8 cellular contexts compared by ENCODE assay signal in the genomic region with DNA sequence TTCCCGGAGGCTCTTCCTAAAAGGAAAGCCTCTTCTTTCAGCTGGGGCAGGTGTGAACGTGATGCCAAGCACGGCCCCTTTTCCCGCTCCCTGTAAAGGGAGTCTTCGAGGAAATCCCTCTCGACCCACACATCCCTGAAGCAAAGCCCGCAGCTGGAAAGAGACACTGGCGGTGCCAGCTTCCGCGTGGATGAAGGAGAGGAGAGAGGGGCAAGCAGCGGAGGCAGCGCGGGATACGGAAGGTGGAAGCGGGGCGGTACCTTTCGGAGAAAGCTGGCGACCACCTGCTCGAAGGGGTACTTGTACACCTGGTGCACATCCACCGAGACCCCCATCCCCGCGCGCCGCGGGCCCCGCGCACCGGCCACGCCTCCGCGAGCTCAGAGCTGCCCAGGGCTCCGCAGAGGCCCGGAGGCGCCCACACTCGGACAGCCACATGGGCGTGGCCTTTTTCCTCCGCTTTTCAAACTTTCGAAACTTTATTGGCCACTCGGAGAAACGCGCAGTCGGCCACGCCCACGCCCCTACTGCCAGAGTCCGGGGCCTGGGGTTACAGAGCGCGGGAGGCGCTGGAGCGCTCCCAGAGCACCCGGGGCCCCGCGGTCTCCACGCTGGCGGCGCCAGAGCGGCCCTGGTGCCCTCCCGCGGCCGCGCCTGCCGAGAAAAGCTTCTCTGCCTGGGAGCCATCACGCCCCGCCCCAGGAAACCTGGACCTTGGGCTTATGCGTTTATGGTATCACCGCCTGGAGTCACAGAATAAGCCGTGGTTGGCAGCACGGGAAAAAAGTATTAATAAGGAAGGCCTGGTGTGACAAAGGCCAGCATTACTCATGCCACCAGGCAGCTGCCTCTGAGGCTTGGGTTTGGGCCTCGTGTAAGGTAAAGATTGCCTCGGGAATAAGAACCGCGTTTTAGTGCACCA. TPM values are rescaled to one million over a fixed set of nuclear protein-coding genes. Genes with fewer than 3 reads are reported as not detected.
DNase-seq lines count a peak whose midpoint lies in the region; ATAC-seq, FAIRE-seq and TF ChIP-seq lines count a peak whose summit lies in the region.

A gene (minus strand): TSS at position 426 of the 922 bp plus-strand sequence. CDS start 91 bp downstream, at position 335.

- H3K36me3 ChIP-seq in PC-3 (ENCODE audit: low read depth, low read length) (no peaks in the 10 kb centered on the region), neural cell (ENCODE audit: insufficient read depth, low read length) (no peaks in the 10 kb centered on the region)

- H3K27ac ChIP-seq in HL-60 (replicated peaks) (no peak within 1 kb of the TSS), PC-3 (ENCODE audit: low read length) (peak within 1 kb of the TSS; percentile 27), neural cell (ENCODE audit: low read length) (no peak within 1 kb of the TSS), substantia nigra (ENCODE audit: low read depth, low read length, poor library complexity, severe bottlenecking) (peak within 1 kb of the TSS; percentile 58)

- peak within 1 kb of the TSS; percentile 77 for H3K4me2 ChIP-seq in PC-3 (ENCODE audit: low read length)
- H3K4me2 ChIP-seq in neural cell (ENCODE audit: low read length), result no peak within 1 kb of the TSS

- intact Hi-C loops in PC-3 (cut with micrococcal nuclease), result loop anchor here (1.0 to 2.0 kb wide), 3 partner anchors 54 to 214 kb away; a partner anchor contains a TSS

- FAIRE-seq in frontal cortex (lab: Jason Lieb, UNC), result no peak

- BruUV-seq in PC-3 (replicated peaks; lab: Mats Ljungman, UMichigan), result TSS peak; percentile 90

- peaks cover 12% of the 10 kb centered on the region for H3K4me1 ChIP-seq in PC-3 (ENCODE audit: insufficient read depth, low read length)

- no peaks in the 10 kb centered on the region for H3F3A ChIP-seq in PC-3 (ENCODE audit: low read length, unreplicated experiment)
- no peaks in the 10 kb centered on the region for H3F3A ChIP-seq in neural cell (ENCODE audit: insufficient read depth, low read length, poor library complexity, severe bottlenecking)

- no peak for TF ChIP-seq RAD21 in neural cell (conservative IDR thresholded peaks at IDR 0.05)

- H3K9me3 ChIP-seq in PC-3 (ENCODE audit: low read length) (no peaks in the 10 kb centered on the region), neural cell (ENCODE audit: low read length) (no peaks in the 10 kb centered on the region)

- H3K9me2 ChIP-seq in PC-3 (replicated peaks; ENCODE audit: low read length), result no peaks in the 10 kb centered on the region
- no peaks in the 10 kb centered on the region for H3K9me2 ChIP-seq in neural cell (ENCODE audit: insufficient read depth, low read length)

- TF ChIP-seq EP300 in neural cell (conservative IDR thresholded peaks at IDR 0.05; ENCODE audit: poor library complexity, severe bottlenecking), result no peak

- in situ Hi-C loops in Caki2 (cut with HindIII; ENCODE audit: low pct_unique_long_range_greater_than_20kb, low sequenced_read_pairs), result no loop called here

- H3K27me3 ChIP-seq in HL-60 (ENCODE audit: insufficient read depth, poor library complexity, severe bottlenecking) (peaks cover 20% of the 10 kb centered on the region), PC-3 (ENCODE audit: low read length) (no peaks in the 10 kb centered on the region), neural cell (ENCODE audit: insufficient read depth, low read depth, low read length) (peaks cover 14% of the 10 kb centered on the region)

- H2AFZ ChIP-seq in PC-3 (ENCODE audit: low read length) (peak within 1 kb of the TSS; percentile 94), neural cell (ENCODE audit: low read depth, low read length) (no peak within 1 kb of the TSS)

- CTCF ChIA-PET in PC-3 (lab: Charles Lee), result no interaction called here

- H3K9ac ChIP-seq in PC-3 (ENCODE audit: low read length) (peak within 1 kb of the TSS; percentile 59), neural cell (ENCODE audit: low read length) (no peak within 1 kb of the TSS)

- POLR2A ChIA-PET in PC-3 (lab: Charles Lee; ENCODE audit: unreplicated experiment), result interaction anchor here (0.7 kb wide), 1 partner anchor 218 kb away, joined by 5 read pairs; no protein-coding TSS in a partner anchor

- H4K20me1 ChIP-seq in PC-3 (ENCODE audit: low read length) (no peaks in the 10 kb centered on the region), neural cell (ENCODE audit: insufficient read depth) (no peaks in the 10 kb centered on the region)

- DNase-seq in Caki2 (ENCODE audit: low read depth) (peak; percentile 91), HL-60 (ENCODE audit: low read depth in 1 of 2, low spot score in 1 of 2) (peak; percentile 47 to 60), PC-3 (peak; percentile 88), frontal cortex (ENCODE audit: low spot score in 2 of 2) (peak; percentile 74 to 75), substantia nigra (lab: John Stamatoyannopoulos, UW) (peak in 48 of 49 donors; percentile 18 to 80 (median 58))
- DNase-seq in activated T-helper 9 cell treated with anti-CD3 and anti-CD28 coated beads, Interleukin-2, amount 50 U/mL, for 16 hours (ENCODE audit: low read depth), result peak; percentile 38

- H3K4me3 ChIP-seq in HL-60 (replicated peaks; ENCODE audit: insufficient read depth, low read length) (peak within 1 kb of the TSS; percentile 52), PC-3 (ENCODE audit: low read length) (peak within 1 kb of the TSS; percentile 76), neural cell (ENCODE audit: low read length) (peak within 1 kb of the TSS; percentile 62)

- no peak for TF ChIP-seq CTCF in HL-60 (IDR thresholded peaks at IDR 0.05; ENCODE audit: insufficient read depth, low read length)
- peak; percentile 22; the same call in 1 of the 2 replicates for TF ChIP-seq CTCF in PC-3 (conservative IDR thresholded peaks at IDR 0.05; ENCODE audit: low read depth, low read length)
- no peak for TF ChIP-seq CTCF in neural cell (IDR thresholded peaks at IDR 0.05; ENCODE audit: poor library complexity, severe bottlenecking)

- H3K79me2 ChIP-seq in PC-3 (ENCODE audit: low read length) (no peaks in the 10 kb centered on the region), neural cell (replicated peaks; ENCODE audit: insufficient read depth, low read length) (no peaks in the 10 kb centered on the region)

- ATAC-seq in GM21381 (IDR thresholded peaks at IDR 0.05; ENCODE audit: unreplicated experiment) (peak; percentile 91), PC-3 (peak; percentile 84)

TF ChIP-seq in neural cell, 6 proteins besides CTCF, POLR2A, EP300 and RAD21:
- TF ChIP-seq TAF1 (IDR thresholded peaks at IDR 0.05; ENCODE audit: low read depth), result no peak
- no peak for TF ChIP-seq EZH2 (IDR thresholded peaks at IDR 0.05; ENCODE audit: borderline replicate concordance, insufficient read depth, low read length, poor library complexity, severe bottlenecking)
- TF ChIP-seq, protein P1, sequence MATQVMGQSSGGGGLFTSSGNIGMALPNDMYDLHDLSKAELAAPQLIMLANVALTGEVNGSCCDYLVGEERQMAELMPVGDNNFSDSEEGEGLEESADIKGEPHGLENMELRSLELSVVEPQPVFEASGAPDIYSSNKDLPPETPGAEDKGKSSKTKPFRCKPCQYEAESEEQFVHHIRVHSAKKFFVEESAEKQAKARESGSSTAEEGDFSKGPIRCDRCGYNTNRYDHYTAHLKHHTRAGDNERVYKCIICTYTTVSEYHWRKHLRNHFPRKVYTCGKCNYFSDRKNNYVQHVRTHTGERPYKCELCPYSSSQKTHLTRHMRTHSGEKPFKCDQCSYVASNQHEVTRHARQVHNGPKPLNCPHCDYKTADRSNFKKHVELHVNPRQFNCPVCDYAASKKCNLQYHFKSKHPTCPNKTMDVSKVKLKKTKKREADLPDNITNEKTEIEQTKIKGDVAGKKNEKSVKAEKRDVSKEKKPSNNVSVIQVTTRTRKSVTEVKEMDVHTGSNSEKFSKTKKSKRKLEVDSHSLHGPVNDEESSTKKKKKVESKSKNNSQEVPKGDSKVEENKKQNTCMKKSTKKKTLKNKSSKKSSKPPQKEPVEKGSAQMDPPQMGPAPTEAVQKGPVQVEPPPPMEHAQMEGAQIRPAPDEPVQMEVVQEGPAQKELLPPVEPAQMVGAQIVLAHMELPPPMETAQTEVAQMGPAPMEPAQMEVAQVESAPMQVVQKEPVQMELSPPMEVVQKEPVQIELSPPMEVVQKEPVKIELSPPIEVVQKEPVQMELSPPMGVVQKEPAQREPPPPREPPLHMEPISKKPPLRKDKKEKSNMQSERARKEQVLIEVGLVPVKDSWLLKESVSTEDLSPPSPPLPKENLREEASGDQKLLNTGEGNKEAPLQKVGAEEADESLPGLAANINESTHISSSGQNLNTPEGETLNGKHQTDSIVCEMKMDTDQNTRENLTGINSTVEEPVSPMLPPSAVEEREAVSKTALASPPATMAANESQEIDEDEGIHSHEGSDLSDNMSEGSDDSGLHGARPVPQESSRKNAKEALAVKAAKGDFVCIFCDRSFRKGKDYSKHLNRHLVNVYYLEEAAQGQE (IDR thresholded peaks at IDR 0.05; ENCODE audit: borderline replicate concordance), result no peak
- TF ChIP-seq MXI1 (conservative IDR thresholded peaks at IDR 0.05; ENCODE audit: poor library complexity, severe bottlenecking), result no peak
- TF ChIP-seq POLR2AphosphoS5 (IDR thresholded peaks at IDR 0.05), result no peak
- TF ChIP-seq SMC3 (conservative IDR thresholded peaks at IDR 0.05; ENCODE audit: poor library complexity), result no peak

RNA-seq across cellular contexts. Expression of the gene that starts here (rescaled TPM):
- 33.1 and 46.4 TPM in 2 replicates for total RNA-seq in Caki2 (2014; rRNA removed; shearing (Covaris generic); ENCODE audit: low replicate concordance)
- 23.7 and 33.2 TPM in 2 replicates for total RNA-seq in PC-3 (2014; rRNA removed)
- 25.7 TPM for total RNA-seq in frontal cortex
- polyA plus RNA-seq in neural cell, result 0.16 TPM in 1 of 2 replicates, not detected in the other
- 4.7 and 6.1 TPM in 2 replicates for polyA minus RNA-seq in neural cell

Comparison
In these comparisons a context has a peak if more than half of its experiments do, and no peak if none do; other contexts are left out.
1. DNase-seq: peak in every context shown above with its lines; median percentile 91 in Caki2; 88 in PC-3; 74 in frontal cortex; 58 in substantia nigra; 54 in HL-60; 38 in activated T-helper 9 cell treated with anti-CD3 and anti-CD28 coated beads, Interleukin-2, amount 50 U/mL, for 16 hours.
2. H3K27ac ChIP-seq: peak in PC-3 (single experiment) and substantia nigra (single experiment); none in HL-60 (single experiment) and neural cell (single experiment).
3. Peak in every context shown above with its lines, with median percentiles within 50 percentile points of each other: H3K4me3 ChIP-seq.